ENCODE assay signal across 21 cellular contexts in genomic region chr18:59907660-59908059, GRCh38. TPM values are rescaled to one million over a fixed set of nuclear protein-coding genes. Genes with fewer than 3 reads are reported as not detected.
A peak's percentile ranks its signal among the peaks of the same experiment; 100 is the strongest.
DNase-seq lines count a peak whose midpoint lies in the region; ATAC-seq and TF ChIP-seq lines count a peak whose summit lies in the region.
"Had no signal": no experiment of that assay in that cellular context is flagged by ENCODE, and none has a peak within 500 bp of the region (broad histone marks: within the 10 kb centered on the region; RNA-seq: fewer than 3 reads in every experiment).

No MANE protein-coding gene starts in this region.

- H3K4me3 ChIP-seq in OCI-LY1 (ENCODE audit: low read depth, low read length, poor library complexity, severe bottlenecking) (no peak overlapping the region), breast epithelium (no peak overlapping the region)
- H3K4me3 ChIP-seq: HAP-1, left lung, mucosa of descending colon, Peyer's patch, right atrium auricular region had no signal

- H3K4me2 ChIP-seq in OCI-LY1 (ENCODE audit: low read length), result peak overlapping the region; percentile 56

- H3K27ac ChIP-seq in OCI-LY1 (ENCODE audit: low read depth, low read length, poor library complexity, severe bottlenecking) (peak overlapping the region; percentile 96), breast epithelium (no peak overlapping the region)
- H3K27ac ChIP-seq: left lung, Peyer's patch, right atrium auricular region had no signal

- peaks cover 15% of the 10 kb centered on the region for H3K79me2 ChIP-seq in OCI-LY1 (ENCODE audit: insufficient read depth, low read length)

- intact Hi-C loops in breast epithelium (cut with DNase I; ENCODE audit: low total_unique reads), result loop anchor here (2.0 kb wide), 1 partner anchor 51 kb away; no protein-coding TSS in a partner anchor

- peaks cover 26% of the 10 kb centered on the region for H3K36me3 Mint-ChIP-seq in activated T-cell treated with anti-CD3 and anti-CD28 coated beads, Interleukin-2, amount 50 U/mL, for 24 hours (ENCODE audit: low read depth)
- H3K36me3 Mint-ChIP-seq in stimulated activated effector memory CD8-positive, alpha-beta T cell treated with anti-CD3 and anti-CD28 coated beads, Interleukin-12 subunit alpha, Interleukin-12 subunit beta, amount 100 ng/mL, for 72 hours, result peaks cover 25% of the 10 kb centered on the region

- DNase-seq in activated T-cell treated with anti-CD3 and anti-CD28 coated beads, Interleukin-2, amount 50 U/mL, for 24 hours, result no peak
- DNase-seq in activated T-cell treated with anti-CD3 and anti-CD28 coated beads, Interleukin-2, amount 50 U/mL, for 48 hours, result no peak
- DNase-seq in stimulated activated effector memory CD8-positive, alpha-beta T cell treated with anti-CD3 and anti-CD28 coated beads, Interleukin-12 subunit alpha, Interleukin-12 subunit beta, amount 100 ng/mL, for 72 hours (ENCODE audit: low spot score in 2 of 2), result no peak
- DNase-seq in breast epithelium (ENCODE audit: low spot score in 2 of 2) (no peak), iPS-NIHi11 (ENCODE audit: low spot score) (no peak), G401 (ENCODE audit: low spot score) (no peak)
- DNase-seq: activated CD4-positive, alpha-beta T cell treated with anti-CD3 and anti-CD28 coated beads, Interleukin-2, amount 50 U/mL, for 1 hour; CD8-positive, alpha-beta T cell; central memory CD4-positive, alpha-beta T cell; left lung; mucosa of descending colon; NCI-H146; NCI-H82; Peyer's patch; stimulated activated CD4-positive, alpha-beta T cell treated with anti-CD3 and anti-CD28 coated beads, Interleukin-15, amount 100 ng/mL, for 24 hours; stimulated activated naive CD4-positive, alpha-beta T cell treated with Interleukin-2 at 50 U/mL for 16 hours; trophoblast cell had no signal

- H3K4me3 Mint-ChIP-seq in activated T-cell treated with anti-CD3 and anti-CD28 coated beads, Interleukin-2, amount 50 U/mL, for 24 hours, result peak overlapping the region; percentile 3
- H3K4me3 Mint-ChIP-seq in stimulated activated effector memory CD8-positive, alpha-beta T cell treated with anti-CD3 and anti-CD28 coated beads, Interleukin-12 subunit alpha, Interleukin-12 subunit beta, amount 100 ng/mL, for 72 hours, result peak overlapping the region; percentile 15
- H3K4me3 Mint-ChIP-seq: CD8-positive, alpha-beta T cell had no signal

- no peak for TF ChIP-seq CTCF in OCI-LY1 (IDR thresholded peaks at IDR 0.05; ENCODE audit: low read length)
- TF ChIP-seq CTCF in breast epithelium (IDR thresholded peaks at IDR 0.05), result no peak

- H3K27me3 ChIP-seq in OCI-LY1 (ENCODE audit: insufficient read depth, low read length) (no peaks in the 10 kb centered on the region), breast epithelium (peaks cover 0 to 5% of the 10 kb centered on the region in 2 donors)
- H3K27me3 ChIP-seq: Peyer's patch had no signal

- no peaks in the 10 kb centered on the region for H3K27me3 Mint-ChIP-seq in activated T-cell treated with anti-CD3 and anti-CD28 coated beads, Interleukin-2, amount 50 U/mL, for 24 hours

- TF ChIP-seq POLR2A in breast epithelium (IDR thresholded peaks at IDR 0.05), result no peak

- no peaks in the 10 kb centered on the region for H3K9me2 ChIP-seq in OCI-LY1 (ENCODE audit: low read depth, low read length)

- H3K4me1 Mint-ChIP-seq in activated T-cell treated with anti-CD3 and anti-CD28 coated beads, Interleukin-2, amount 50 U/mL, for 24 hours (ENCODE audit: low read depth), result peaks cover 65% of the 10 kb centered on the region
- H3K4me1 Mint-ChIP-seq in stimulated activated effector memory CD8-positive, alpha-beta T cell treated with anti-CD3 and anti-CD28 coated beads, Interleukin-12 subunit alpha, Interleukin-12 subunit beta, amount 100 ng/mL, for 72 hours, result peaks cover 48% of the 10 kb centered on the region

- in situ Hi-C loops in G401 (cut with HindIII; ENCODE audit: low sequenced_read_pairs), result no loop called here

- H3K4me1 ChIP-seq in OCI-LY1 (ENCODE audit: insufficient read depth, low read length, severe bottlenecking), result peaks cover 87% of the 10 kb centered on the region
- H3K4me1 ChIP-seq in breast epithelium, result no peaks in the 10 kb centered on the region
- H3K4me1 ChIP-seq: HAP-1, right atrium auricular region had no signal

- ATAC-seq in GM21529 (IDR thresholded peaks at IDR 0.05; ENCODE audit: unreplicated experiment), result peak; percentile 2
- no peak for ATAC-seq in stimulated activated effector memory CD8-positive, alpha-beta T cell treated with anti-CD3 and anti-CD28 coated beads, Interleukin-12 subunit alpha, Interleukin-12 subunit beta, amount 100 ng/mL, for 72 hours
- ATAC-seq: CD8-positive, alpha-beta T cell; left lung; mucosa of descending colon had no signal

- H3F3A ChIP-seq in OCI-LY1 (ENCODE audit: insufficient read depth, low read length), result peaks cover 18% of the 10 kb centered on the region

- no peaks in the 10 kb centered on the region for H3K9me3 Mint-ChIP-seq in activated T-cell treated with anti-CD3 and anti-CD28 coated beads, Interleukin-2, amount 50 U/mL, for 24 hours
- H3K9me3 Mint-ChIP-seq in stimulated activated effector memory CD8-positive, alpha-beta T cell treated with anti-CD3 and anti-CD28 coated beads, Interleukin-12 subunit alpha, Interleukin-12 subunit beta, amount 100 ng/mL, for 72 hours, result no peaks in the 10 kb centered on the region
- H3K9me3 Mint-ChIP-seq: CD8-positive, alpha-beta T cell had no signal

- H4K20me1 ChIP-seq in OCI-LY1 (ENCODE audit: insufficient read depth, low read length), result no peaks in the 10 kb centered on the region

- H3K9ac ChIP-seq in OCI-LY1 (ENCODE audit: low read length), result no peak overlapping the region

- H3K9me3 ChIP-seq in OCI-LY1 (ENCODE audit: low read length) (no peaks in the 10 kb centered on the region), breast epithelium (no peaks in the 10 kb centered on the region)
- H3K9me3 ChIP-seq: HAP-1, left lung, mucosa of descending colon, Peyer's patch, right atrium auricular region had no signal

- peaks cover 25% of the 10 kb centered on the region for H3K36me3 ChIP-seq in OCI-LY1 (ENCODE audit: insufficient read depth, low read length)
- H3K36me3 ChIP-seq in breast epithelium, result no peaks in the 10 kb centered on the region
- H3K36me3 ChIP-seq: left lung, Peyer's patch, right atrium auricular region had no signal

- H2AFZ ChIP-seq in OCI-LY1 (ENCODE audit: low read length), result no peak overlapping the region

- peak overlapping the region; percentile 85 for H3K27ac Mint-ChIP-seq in activated T-cell treated with anti-CD3 and anti-CD28 coated beads, Interleukin-2, amount 50 U/mL, for 24 hours
- H3K27ac Mint-ChIP-seq in stimulated activated effector memory CD8-positive, alpha-beta T cell treated with anti-CD3 and anti-CD28 coated beads, Interleukin-12 subunit alpha, Interleukin-12 subunit beta, amount 100 ng/mL, for 72 hours, result peak overlapping the region; percentile 1
- H3K27ac Mint-ChIP-seq: CD8-positive, alpha-beta T cell had no signal

RNA-seq across cellular contexts. Expression of gene PMAIP1, which starts 7.9 kb away (rescaled TPM):
- total RNA-seq in breast epithelium, result 1 to 10 TPM; 1.1 to 7.5 (median 5.3) TPM
- total RNA-seq in G401 (2014; rRNA removed; shearing (Covaris generic)), result 0.27 TPM in 1 of 2 replicates, not detected in the other
